21 cellular contexts compared by ENCODE assay signal in genomic region chr1:148160048-148160395, GRCh38.
"Had no signal": no experiment of that assay in that cellular context is flagged by ENCODE, and none has a peak within 500 bp of the region (broad histone marks: within the 10 kb centered on the region; RNA-seq: fewer than 3 reads in every experiment).

No MANE protein-coding gene starts in this region.

- H3K9me3 ChIP-seq: adrenal gland, colonic mucosa, gastrocnemius medialis, heart right ventricle, neutrophil, tibial artery, uterus had no signal

- H3K27ac Mint-ChIP-seq: activated CD4-positive, alpha-beta memory T cell treated with anti-CD3 and anti-CD28 coated beads, Interleukin-2, amount 10 ng/mL, durations not matched to agents 7 days and 5 days; activated naive CD4-positive, alpha-beta T cell treated with anti-CD3 and anti-CD28 coated beads, Interleukin-2, amount 50 U/mL, for 24 hours; activated T-cell treated with anti-CD3 and anti-CD28 coated beads, Interleukin-2, amount 50 U/mL, for 24 hours; naive B cell; stimulated activated naive B cell treated with anti-CD40 and anti-IgM and Interleukin-4, amounts not matched to agents 10 μg/mL and 1 μg/mL and 100 μg/mL, for 72 hours had no signal

- H3K36me3 Mint-ChIP-seq: activated naive CD4-positive, alpha-beta T cell treated with anti-CD3 and anti-CD28 coated beads, Interleukin-2, amount 50 U/mL, for 24 hours; stimulated activated naive B cell treated with anti-CD40 and anti-IgM and Interleukin-4, amounts not matched to agents 10 μg/mL and 1 μg/mL and 100 μg/mL, for 72 hours had no signal

- H3K27ac ChIP-seq: adrenal gland, cardiac muscle cell, colonic mucosa, epithelial cell of prostate, gastrocnemius medialis, heart right ventricle, neutrophil, skin epidermis, tibial artery, uterus had no signal

- H3K27me3 ChIP-seq: cardiac muscle cell, colonic mucosa, uterus had no signal

- H3K4me1 ChIP-seq: adrenal gland, colonic mucosa, gastrocnemius medialis, tibial artery, uterus had no signal

- H3K36me3 ChIP-seq: adrenal gland, cardiac muscle cell, colonic mucosa, gastrocnemius medialis, heart right ventricle, neutrophil, tibial artery, uterus had no signal

- H3K4me3 Mint-ChIP-seq: activated CD4-positive, alpha-beta memory T cell treated with anti-CD3 and anti-CD28 coated beads, Interleukin-2, amount 10 ng/mL, durations not matched to agents 7 days and 5 days; activated naive CD4-positive, alpha-beta T cell treated with anti-CD3 and anti-CD28 coated beads, Interleukin-2, amount 50 U/mL, for 24 hours; activated T-cell treated with anti-CD3 and anti-CD28 coated beads, Interleukin-2, amount 50 U/mL, for 24 hours; stimulated activated naive B cell treated with anti-CD40 and anti-IgM and Interleukin-4, amounts not matched to agents 10 μg/mL and 1 μg/mL and 100 μg/mL, for 72 hours had no signal

- DNase-seq: activated CD4-positive, alpha-beta memory T cell treated with anti-CD3 and anti-CD28 coated beads, Interleukin-2, amount 10 ng/mL, durations not matched to agents 7 days and 5 days; activated CD4-positive, alpha-beta T cell treated with anti-CD3 and anti-CD28 coated beads for 4 hours; activated T-cell treated with anti-CD3 and anti-CD28 coated beads, Interleukin-2, amount 50 U/mL, for 24 hours; adrenal gland; colonic mucosa; effector memory CD4-positive, alpha-beta T cell; gastrocnemius medialis; heart right ventricle; islet precursor cell; naive B cell; stimulated activated CD4-positive, alpha-beta T cell treated with anti-CD3 and anti-CD28 coated beads, Interleukin-15, amount 100 ng/mL, for 24 hours; stimulated activated CD4-positive, alpha-beta T cell treated with anti-CD3 and anti-CD28 coated beads, Interleukin-4, amount 100 ng/mL, for 1 hour; stimulated activated naive B cell treated with anti-CD40 and anti-IgM and Interleukin-4, amounts not matched to agents 10 μg/mL and 1 μg/mL and 100 μg/mL, for 72 hours; T-helper 2 cell; tibial artery; uterus had no signal

- H3K9me3 Mint-ChIP-seq: activated CD4-positive, alpha-beta memory T cell treated with anti-CD3 and anti-CD28 coated beads, Interleukin-2, amount 10 ng/mL, durations not matched to agents 7 days and 5 days; activated naive CD4-positive, alpha-beta T cell treated with anti-CD3 and anti-CD28 coated beads, Interleukin-2, amount 50 U/mL, for 24 hours; activated T-cell treated with anti-CD3 and anti-CD28 coated beads, Interleukin-2, amount 50 U/mL, for 24 hours; naive B cell; stimulated activated naive B cell treated with anti-CD40 and anti-IgM and Interleukin-4, amounts not matched to agents 10 μg/mL and 1 μg/mL and 100 μg/mL, for 72 hours had no signal

- ATAC-seq: gastrocnemius medialis; stimulated activated naive B cell treated with anti-CD40 and anti-IgM and Interleukin-4, amounts not matched to agents 10 μg/mL and 1 μg/mL and 100 μg/mL, for 72 hours had no signal

- H3K4me3 ChIP-seq: adrenal gland, cardiac muscle cell, colonic mucosa, gastrocnemius medialis, skin epidermis, tibial artery, uterus had no signal
